10 cellular contexts compared by ENCODE assay signal in genomic region chr6:121780325-121781313, GRCh38.
A peak's percentile ranks its signal among the peaks of the same experiment; 100 is the strongest.
DNase-seq lines count a peak whose midpoint lies in the region; TF ChIP-seq lines count a peak whose summit lies in the region.
"Had no signal": no experiment of that assay in that cellular context is flagged by ENCODE, and none has a peak within 500 bp of the region (broad histone marks: within the 10 kb centered on the region; RNA-seq: fewer than 3 reads in every experiment).

No MANE protein-coding gene starts in this region.

- TF ChIP-seq CTCF in RWPE1 (conservative IDR thresholded peaks at IDR 0.05; ENCODE audit: low read depth) (no peak), glutamatergic neuron (IDR thresholded peaks at IDR 0.05; ENCODE audit: partially characterized antibody, unreplicated experiment) (no peak), MM.1S (IDR thresholded peaks at IDR 0.05; ENCODE audit: low read length) (no peak)

- peaks cover 3% of the 10 kb centered on the region for H3K4me1 Mint-ChIP-seq in glutamatergic neuron (ENCODE audit: low read depth, unreplicated experiment)
- H3K4me1 Mint-ChIP-seq: activated naive CD8-positive, alpha-beta T cell treated with anti-CD3 and anti-CD28 coated beads, Interleukin-2, amount 10 ng/mL, durations not matched to agents 7 days and 5 days had no signal

- no peaks in the 10 kb centered on the region for H3K27me3 ChIP-seq in skeletal muscle tissue (ENCODE audit: control insufficient read depth in 3 of 3, insufficient read depth in 3 of 3, low read length in 3 of 3)
- H3K27me3 ChIP-seq in MM.1S (replicated peaks; ENCODE audit: insufficient read depth, low read length): no peaks in the 10 kb centered on the region

- no peaks in the 10 kb centered on the region for H4K20me1 ChIP-seq in MM.1S (ENCODE audit: insufficient read depth, low read length)

- H3K4me1 ChIP-seq in skeletal muscle tissue (ENCODE audit: control insufficient read depth in 3 of 3, insufficient read depth in 3 of 3, low read length in 3 of 3) (peaks cover 10 to 22% (median 14%) of the 10 kb centered on the region in 3 donors), MM.1S (ENCODE audit: low read length) (no peaks in the 10 kb centered on the region)

- H3K36me3 Mint-ChIP-seq in glutamatergic neuron (ENCODE audit: unreplicated experiment): no peaks in the 10 kb centered on the region
- H3K36me3 Mint-ChIP-seq: activated naive CD8-positive, alpha-beta T cell treated with anti-CD3 and anti-CD28 coated beads, Interleukin-2, amount 10 ng/mL, durations not matched to agents 7 days and 5 days had no signal

- DNase-seq in H4 (ENCODE audit: low spot score): peak; percentile 83
- DNase-seq in RWPE1 (ENCODE audit: low spot score): peak; percentile 40
- DNase-seq in glutamatergic neuron: peak; percentile 47
- no peak for DNase-seq in stimulated activated naive CD4-positive, alpha-beta T cell treated with Interleukin-2 at 50 U/mL for 16 hours (lab: John Stamatoyannopoulos, UW)
- no peak for DNase-seq in NCI-H748 treated with DMSO at 0.1 percent for 48 hours (lab: John Stamatoyannopoulos, UW)
- DNase-seq in stimulated activated CD4-positive, alpha-beta T cell treated with anti-CD3 and anti-CD28 coated beads, Interleukin-12 subunit alpha, Interleukin-12 subunit beta, amount 100 ng/mL, for 4 hours: no peak
- no peak for DNase-seq in MM.1S
- DNase-seq: activated naive CD8-positive, alpha-beta T cell treated with anti-CD3 and anti-CD28 coated beads, Interleukin-2, amount 10 ng/mL, durations not matched to agents 7 days and 5 days; NCI-H510A had no signal

- H2AFZ ChIP-seq in MM.1S (ENCODE audit: low read length): no peak overlapping the region

- no peak overlapping the region for H3K4me3 Mint-ChIP-seq in glutamatergic neuron (ENCODE audit: unreplicated experiment)
- H3K4me3 Mint-ChIP-seq: activated naive CD8-positive, alpha-beta T cell treated with anti-CD3 and anti-CD28 coated beads, Interleukin-2, amount 10 ng/mL, durations not matched to agents 7 days and 5 days had no signal

- H3K27ac ChIP-seq in RWPE1: peak overlapping the region; percentile 80
- H3K27ac ChIP-seq in skeletal muscle tissue (ENCODE audit: low read depth, low read length): peak overlapping the region; percentile 94
- no peak overlapping the region for H3K27ac ChIP-seq in MM.1S (ENCODE audit: low read length)

- H3K9me3 ChIP-seq in skeletal muscle tissue (ENCODE audit: control insufficient read depth in 3 of 3, low read length in 3 of 3) (no peaks in the 10 kb centered on the region), MM.1S (replicated peaks; ENCODE audit: insufficient read depth, low read length) (no peaks in the 10 kb centered on the region; the same call in 1 of the 2 replicates)

- H3K4me3 ChIP-seq in skeletal muscle tissue (ENCODE audit: low read length in 3 of 3) (peak overlapping the region in 2 of 3 donors; percentile 5 to 18), MM.1S (ENCODE audit: low read length) (no peak overlapping the region)

- H3K79me2 ChIP-seq in MM.1S (ENCODE audit: low read length): no peaks in the 10 kb centered on the region

- POLR2A ChIA-PET in RWPE1 (lab: Yijun Ruan, JAX; ENCODE audit: low non-redundant PET): no interaction called here

- H3K4me2 ChIP-seq in MM.1S (ENCODE audit: low read depth, low read length): no peak overlapping the region

- CTCF ChIA-PET in RWPE1 (lab: Yijun Ruan, JAX): no interaction called here

- H3K27ac Mint-ChIP-seq in glutamatergic neuron (ENCODE audit: unreplicated experiment): no peak overlapping the region
- H3K27ac Mint-ChIP-seq: activated naive CD8-positive, alpha-beta T cell treated with anti-CD3 and anti-CD28 coated beads, Interleukin-2, amount 10 ng/mL, durations not matched to agents 7 days and 5 days had no signal

- peaks cover 1% of the 10 kb centered on the region for H3K27me3 Mint-ChIP-seq in glutamatergic neuron (ENCODE audit: unreplicated experiment)
- H3K27me3 Mint-ChIP-seq: activated naive CD8-positive, alpha-beta T cell treated with anti-CD3 and anti-CD28 coated beads, Interleukin-2, amount 10 ng/mL, durations not matched to agents 7 days and 5 days had no signal

- no peaks in the 10 kb centered on the region for H3K9me3 Mint-ChIP-seq in glutamatergic neuron (ENCODE audit: unreplicated experiment)

- no peaks in the 10 kb centered on the region for H3K9me2 ChIP-seq in MM.1S (replicated peaks; ENCODE audit: insufficient read depth, low read length)

- H3F3A ChIP-seq in MM.1S (ENCODE audit: insufficient read depth, low read length): no peaks in the 10 kb centered on the region

- H3K36me3 ChIP-seq in skeletal muscle tissue (ENCODE audit: control insufficient read depth in 3 of 3, insufficient read depth in 3 of 3, low read length in 3 of 3): no peaks in the 10 kb centered on the region
- no peaks in the 10 kb centered on the region for H3K36me3 ChIP-seq in MM.1S (replicated peaks; ENCODE audit: insufficient read depth, low read length)

- H3K9ac ChIP-seq in skeletal muscle tissue (ENCODE audit: low read depth in 1 of 3, low read length in 3 of 3) (peak overlapping the region in 1 of 3 donors; percentile 54), MM.1S (ENCODE audit: low read length) (no peak overlapping the region)

Comparison
In these comparisons a context has a peak if more than half of its experiments do, and no peak if none do; other contexts are left out.
1. DNase-seq: peak in H4 (single experiment), RWPE1 (single experiment) and glutamatergic neuron (single experiment); none in stimulated activated naive CD4-positive, alpha-beta T cell treated with Interleukin-2 at 50 U/mL for 16 hours (single experiment), NCI-H748 treated with DMSO at 0.1 percent for 48 hours (single experiment), stimulated activated CD4-positive, alpha-beta T cell treated with anti-CD3 and anti-CD28 coated beads, Interleukin-12 subunit alpha, Interleukin-12 subunit beta, amount 100 ng/mL, for 4 hours (single experiment) and MM.1S (single experiment).